In the genomic region with DNA sequence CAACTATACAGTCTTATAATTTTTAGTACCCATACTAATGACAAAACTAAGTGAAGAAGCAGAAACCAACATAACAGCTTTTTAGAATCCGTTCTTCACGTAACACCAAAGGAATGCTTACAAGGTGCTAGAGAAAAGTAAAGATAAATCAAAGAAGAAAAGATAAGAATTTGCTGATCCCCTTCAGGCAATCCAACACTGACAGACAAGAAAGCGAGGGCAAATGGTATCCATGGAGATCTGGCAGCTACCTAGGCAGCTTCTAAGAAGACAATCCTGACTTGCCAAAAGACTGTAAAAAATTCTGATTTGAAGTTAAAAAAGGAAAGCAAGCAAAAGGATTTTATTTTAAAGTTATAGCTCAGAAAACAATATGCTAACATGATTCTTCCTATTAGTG, we compare ENCODE assay signal across 24 cellular contexts. TPM values are rescaled to one million over a fixed set of nuclear protein-coding genes. Genes with fewer than 3 reads are reported as not detected.
DNase-seq lines count a peak whose midpoint lies in the region; ATAC-seq and TF ChIP-seq lines count a peak whose summit lies in the region.
"Had no signal": no experiment of that assay in that cellular context is flagged by ENCODE, and none has a peak within 500 bp of the region (broad histone marks: within the 10 kb centered on the region; RNA-seq: fewer than 3 reads in every experiment).

No MANE protein-coding gene starts in this region.

- TF ChIP-seq CTCF in mesothelial cell of epicardium (IDR thresholded peaks at IDR 0.05; ENCODE audit: unreplicated experiment) (no peak), type B pancreatic cell (conservative IDR thresholded peaks at IDR 0.05) (no peak)

- no peaks in the 10 kb centered on the region for H3K27me3 Mint-ChIP-seq in activated naive CD4-positive, alpha-beta T cell treated with anti-CD3 and anti-CD28 coated beads, Interleukin-2, amount 50 U/mL, for 24 hours
- H3K27me3 Mint-ChIP-seq in activated naive CD4-positive, alpha-beta T cell treated with anti-CD3 and anti-CD28 coated beads for 36 hours (ENCODE audit: low read depth), result no peaks in the 10 kb centered on the region
- H3K27me3 Mint-ChIP-seq in mesothelial cell of epicardium (ENCODE audit: low read depth) (no peaks in the 10 kb centered on the region), type B pancreatic cell (no peaks in the 10 kb centered on the region)

- peak overlapping the region; percentile 77 for H3K27ac ChIP-seq in caudate nucleus (ENCODE audit: low read depth, low read length)

- no peak overlapping the region for H3K4me3 Mint-ChIP-seq in activated naive CD4-positive, alpha-beta T cell treated with anti-CD3 and anti-CD28 coated beads, Interleukin-2, amount 50 U/mL, for 24 hours
- H3K4me3 Mint-ChIP-seq in activated naive CD4-positive, alpha-beta T cell treated with anti-CD3 and anti-CD28 coated beads for 36 hours, result no peak overlapping the region
- H3K4me3 Mint-ChIP-seq in mesothelial cell of epicardium (no peak overlapping the region), type B pancreatic cell (peak overlapping the region; percentile 40)

- H3K9me3 Mint-ChIP-seq in activated naive CD4-positive, alpha-beta T cell treated with anti-CD3 and anti-CD28 coated beads, Interleukin-2, amount 50 U/mL, for 24 hours, result no peaks in the 10 kb centered on the region
- H3K9me3 Mint-ChIP-seq in activated naive CD4-positive, alpha-beta T cell treated with anti-CD3 and anti-CD28 coated beads for 36 hours, result no peaks in the 10 kb centered on the region
- no peaks in the 10 kb centered on the region for H3K9me3 Mint-ChIP-seq in mesothelial cell of epicardium
- no peaks in the 10 kb centered on the region for H3K9me3 Mint-ChIP-seq in type B pancreatic cell

- peaks cover 18% of the 10 kb centered on the region for H3K36me3 Mint-ChIP-seq in activated naive CD4-positive, alpha-beta T cell treated with anti-CD3 and anti-CD28 coated beads, Interleukin-2, amount 50 U/mL, for 24 hours
- peaks cover 25% of the 10 kb centered on the region for H3K36me3 Mint-ChIP-seq in activated naive CD4-positive, alpha-beta T cell treated with anti-CD3 and anti-CD28 coated beads for 36 hours (ENCODE audit: low read depth)
- H3K36me3 Mint-ChIP-seq in mesothelial cell of epicardium (peaks cover 35% of the 10 kb centered on the region), type B pancreatic cell (peaks cover 28% of the 10 kb centered on the region)

- no peak for ATAC-seq in HG03025 (IDR thresholded peaks at IDR 0.05; ENCODE audit: low FRiP score, unreplicated experiment)
- ATAC-seq: HepG2 had no signal

- H3K4me1 Mint-ChIP-seq in activated naive CD4-positive, alpha-beta T cell treated with anti-CD3 and anti-CD28 coated beads, Interleukin-2, amount 50 U/mL, for 24 hours, result no peaks in the 10 kb centered on the region
- peaks cover 3% of the 10 kb centered on the region for H3K4me1 Mint-ChIP-seq in activated naive CD4-positive, alpha-beta T cell treated with anti-CD3 and anti-CD28 coated beads for 36 hours (ENCODE audit: low read depth)
- H3K4me1 Mint-ChIP-seq in mesothelial cell of epicardium (peaks cover 41% of the 10 kb centered on the region), type B pancreatic cell (ENCODE audit: unreplicated experiment) (peaks cover 6% of the 10 kb centered on the region)

- peak overlapping the region; percentile 72 for H3K27ac Mint-ChIP-seq in activated naive CD4-positive, alpha-beta T cell treated with anti-CD3 and anti-CD28 coated beads, Interleukin-2, amount 50 U/mL, for 24 hours
- H3K27ac Mint-ChIP-seq in activated naive CD4-positive, alpha-beta T cell treated with anti-CD3 and anti-CD28 coated beads for 36 hours, result no peak overlapping the region
- H3K27ac Mint-ChIP-seq in mesothelial cell of epicardium (peak overlapping the region; percentile 86), type B pancreatic cell (peak overlapping the region; percentile 35)

- CTCF ChIA-PET in activated naive CD4-positive, alpha-beta T cell treated with anti-CD3 and anti-CD28 coated beads for 36 hours (lab: Charles Lee), result interaction anchor here (0.6 to 1.2 kb wide), 3 partner anchors 9 to 22 kb away, joined by 3 to 4 read pairs (median 3); no protein-coding TSS in a partner anchor

- intact Hi-C loops in activated naive CD4-positive, alpha-beta T cell treated with anti-CD3 and anti-CD28 coated beads for 36 hours (cut with micrococcal nuclease), result no loop called here

- DNase-seq in activated naive CD4-positive, alpha-beta T cell treated with anti-CD3 and anti-CD28 coated beads for 36 hours, result no peak
- peak in 3 of 61 donors; percentile 29 to 58 (median 38) for DNase-seq in caudate nucleus (lab: John Stamatoyannopoulos, UW)
- DNase-seq in mesothelial cell of epicardium (ENCODE audit: low spot score in 2 of 2, unreplicated experiment in 2 of 2), result no peak
- DNase-seq in type B pancreatic cell (ENCODE audit: extremely low spot score, unreplicated experiment), result no peak
- no peak for DNase-seq in T-helper 1 cell
- DNase-seq in stimulated activated CD4-positive, alpha-beta T cell treated with anti-CD3 and anti-CD28 coated beads, Interleukin-4, amount 100 ng/mL, for 4 hours, result no peak
- DNase-seq: 8988T, ACHN, Calu3, DMS79 treated with DMSO at 0.1 percent for 48 hours, KBM-7, MG63, NCI-H1105 treated with DMSO at 0.1 percent for 48 hours, NCI-H146, NCI-H1930, NCI-H526 treated with DMSO at 0.1 percent for 48 hours, Right ventricle myocardium superior, RPMI8226 had no signal

RNA-seq across cellular contexts. Expression of gene BBS2, which starts 14.7 kb away (rescaled TPM):
- total RNA-seq in activated naive CD4-positive, alpha-beta T cell treated with anti-CD3 and anti-CD28 coated beads for 36 hours, result 10 to 100 TPM; 18.0 to 19.2 TPM
- total RNA-seq in mesothelial cell of epicardium, result 58.2 to 63.1 TPM (median 60.8 TPM) in 3 replicates
- total RNA-seq in type B pancreatic cell (ENCODE audit: low replicate concordance), result 37.6 and 39.6 TPM in 2 replicates

RNA-seq across cellular contexts. Expression of gene OGFOD1, which starts 53.8 kb away (rescaled TPM):
- total RNA-seq in activated naive CD4-positive, alpha-beta T cell treated with anti-CD3 and anti-CD28 coated beads for 36 hours, result 10 to 100 TPM; 48.5 to 50.6 TPM
- total RNA-seq in mesothelial cell of epicardium (34.3 to 37.2 TPM (median 35.5 TPM) in 3 replicates), type B pancreatic cell (ENCODE audit: low replicate concordance) (45.9 and 52.2 TPM in 2 replicates)

RNA-seq across cellular contexts. Expression of gene NUDT21, which starts 54.0 kb away (rescaled TPM):
- total RNA-seq in activated naive CD4-positive, alpha-beta T cell treated with anti-CD3 and anti-CD28 coated beads for 36 hours, result 100 to 1,000 TPM; 324 to 330 TPM
- 134 to 141 TPM (median 136 TPM) in 3 replicates for total RNA-seq in mesothelial cell of epicardium
- total RNA-seq in type B pancreatic cell (ENCODE audit: low replicate concordance), result 139 and 148 TPM in 2 replicates

RNA-seq across cellular contexts. Expression of gene MT4, which starts 59.7 kb away (rescaled TPM):
- total RNA-seq in activated naive CD4-positive, alpha-beta T cell treated with anti-CD3 and anti-CD28 coated beads for 36 hours, result not detected
- total RNA-seq in mesothelial cell of epicardium (not detected in 3 replicates), type B pancreatic cell (ENCODE audit: low replicate concordance) (not detected in 2 replicates)
- total RNA-seq: Calu3, HepG2, HT1080, NCI-H460, Right ventricle myocardium superior, SK-MEL-5 had no signal
